16 cellular contexts compared by ENCODE assay signal in genomic region chr1:112687361-112687760, GRCh38. TPM values are rescaled to one million over a fixed set of nuclear protein-coding genes. Genes with fewer than 3 reads are reported as not detected.
"Had no signal": no experiment of that assay in that cellular context is flagged by ENCODE, and none has a peak within 500 bp of the region (broad histone marks: within the 10 kb centered on the region; RNA-seq: fewer than 3 reads in every experiment).

No MANE protein-coding gene starts in this region.

- ATAC-seq: heart left ventricle had no signal

- H3K79me2 ChIP-seq: parathyroid adenoma had no signal

- H3K27me3 ChIP-seq: heart left ventricle, thyroid gland had no signal

- H3K4me3 ChIP-seq: heart left ventricle, thyroid gland had no signal

- H3K9me3 ChIP-seq: heart left ventricle, thyroid gland had no signal

- H3K27ac ChIP-seq: parathyroid adenoma, thyroid gland had no signal

- H3K9ac ChIP-seq: parathyroid adenoma had no signal

- FAIRE-seq: islet of Langerhans, TTC549 had no signal

- DNase-seq: activated CD4-positive, alpha-beta T cell treated with anti-CD3 and anti-CD28 coated beads, Interleukin-2, amount 10 ng/mL, durations not matched to agents 7 days and 5 days; activated CD4-positive, CD25-positive, alpha-beta regulatory T cell; activated naive CD4-positive, alpha-beta T cell treated with anti-CD3 and anti-CD28 coated beads for 36 hours; activated T-cell treated with anti-CD3 and anti-CD28 coated beads for 4 hours; cortex of kidney; effector CD8-positive, alpha-beta T cell; foreskin melanocyte; heart left ventricle; naive B cell; stimulated activated CD4-positive, alpha-beta T cell treated with anti-CD3 and anti-CD28 coated beads, Interleukin-15, amount 100 ng/mL, for 24 hours; stimulated activated CD4-positive, alpha-beta T cell treated with anti-CD3 and anti-CD28 coated beads, Interleukin-4, amount 100 ng/mL, for 24 hours; T-helper 2 cell; thyroid gland had no signal

- H3K4me1 ChIP-seq: parathyroid adenoma, thyroid gland had no signal

- H2AFZ ChIP-seq: parathyroid adenoma had no signal

RNA-seq across cellular contexts. Expression of gene PPM1J, which starts 27.8 kb away (rescaled TPM):
- total RNA-seq: activated CD4-positive, alpha-beta T cell treated with anti-CD3 and anti-CD28 coated beads, Interleukin-2, amount 10 ng/mL, durations not matched to agents 7 days and 5 days had no signal
